Comparison of ENCODE assay signal across 8 cellular contexts in the genomic region with DNA sequence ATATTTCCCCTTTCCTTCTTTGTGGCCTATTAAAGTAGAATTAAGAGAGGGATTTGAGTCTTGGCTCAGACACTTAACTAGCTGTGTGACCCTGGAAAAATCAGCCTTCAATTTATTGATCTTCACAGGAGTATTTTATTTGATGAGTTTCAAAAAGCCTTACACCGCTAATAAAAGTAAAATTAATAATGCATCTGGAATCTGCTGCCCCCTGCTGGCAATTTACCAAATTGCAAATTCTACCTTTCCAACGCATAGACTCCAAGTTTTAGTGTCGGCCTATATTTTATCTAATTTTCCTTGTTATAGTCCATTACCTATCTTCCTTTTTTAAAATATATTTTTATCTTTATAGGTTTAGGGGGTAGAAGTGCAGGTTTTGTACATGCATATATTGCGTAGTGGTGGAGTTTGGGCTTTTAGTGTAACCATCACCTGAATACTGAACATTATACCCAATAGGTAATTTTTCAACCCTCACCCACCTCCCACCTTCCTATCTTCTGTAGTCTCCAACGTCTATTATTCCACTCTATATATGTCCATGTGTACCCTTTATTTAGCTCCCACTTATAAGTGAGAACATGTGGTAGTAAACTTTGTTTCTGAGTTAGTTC. TPM values are rescaled to one million over a fixed set of nuclear protein-coding genes. Genes with fewer than 3 reads are reported as not detected.
DNase-seq lines count a peak whose midpoint lies in the region; ATAC-seq lines count a peak whose summit lies in the region.

No MANE protein-coding gene starts in this region.

- H3K4me3 ChIP-seq in adipocyte (ENCODE audit: low read length): no peak overlapping the region

- DNase-seq in Ammon's horn (ENCODE audit: low spot score) (peak; percentile 29), SK-MEL-5 (ENCODE audit: low read depth, low spot score) (peak; percentile 57), adipocyte (ENCODE audit: low read depth) (peak; percentile 73), immature natural killer cell (peak; percentile 50 to 57 (median 52))
- DNase-seq in stimulated activated CD4-positive, alpha-beta T cell treated with anti-CD3 and anti-CD28 coated beads, Interleukin-4, amount 100 ng/mL, for 1 hour: peak; percentile 47

- no peaks in the 10 kb centered on the region for H3K9me3 ChIP-seq in adipocyte (ENCODE audit: control insufficient read depth, low read length)

- H3K4me1 ChIP-seq in adipocyte (ENCODE audit: control insufficient read depth, insufficient read depth, low read length): peaks cover 15% of the 10 kb centered on the region

- in situ Hi-C loops in SK-MEL-5 (cut with HindIII; ENCODE audit: low pct_unique_long_range_greater_than_20kb, low sequenced_read_pairs): no loop called here

- H3K36me3 ChIP-seq in adipocyte (ENCODE audit: control insufficient read depth, insufficient read depth, low read length, severe bottlenecking): peaks cover 18% of the 10 kb centered on the region

- no peak overlapping the region for H3K27ac Mint-ChIP-seq in immature natural killer cell
- H3K27ac Mint-ChIP-seq in activated T-helper 17 cell treated with anti-CD3 and anti-CD28 coated beads, Interleukin-2, amount 50 U/mL, for 72 hours: no peak overlapping the region

- peaks cover 0 to 3% (median 2%) of the 10 kb centered on the region in 3 donors for H3K27me3 Mint-ChIP-seq in immature natural killer cell (ENCODE audit: low read depth in 3 of 3)
- no peaks in the 10 kb centered on the region for H3K27me3 Mint-ChIP-seq in activated T-helper 17 cell treated with anti-CD3 and anti-CD28 coated beads, Interleukin-2, amount 50 U/mL, for 72 hours

- peaks cover 0 to 4% (median 3%) of the 10 kb centered on the region in 3 donors for H3K36me3 Mint-ChIP-seq in immature natural killer cell
- peaks cover 7% of the 10 kb centered on the region for H3K36me3 Mint-ChIP-seq in activated T-helper 17 cell treated with anti-CD3 and anti-CD28 coated beads, Interleukin-2, amount 50 U/mL, for 72 hours (ENCODE audit: low read depth)

- peak overlapping the region; percentile 28 for H3K9ac ChIP-seq in adipocyte (ENCODE audit: low read length)

- peak; percentile 36 for ATAC-seq in GM21447 (IDR thresholded peaks at IDR 0.05; ENCODE audit: unreplicated experiment)
- no peak for ATAC-seq in GM19452 (IDR thresholded peaks at IDR 0.05; ENCODE audit: unreplicated experiment)
- no peak for ATAC-seq in activated T-helper 17 cell treated with anti-CD3 and anti-CD28 coated beads, Interleukin-2, amount 50 U/mL, for 72 hours (replicated peaks)

- H3K9me3 Mint-ChIP-seq in immature natural killer cell: no peaks in the 10 kb centered on the region
- no peaks in the 10 kb centered on the region for H3K9me3 Mint-ChIP-seq in activated T-helper 17 cell treated with anti-CD3 and anti-CD28 coated beads, Interleukin-2, amount 50 U/mL, for 72 hours

- no peaks in the 10 kb centered on the region for H3K27me3 ChIP-seq in adipocyte (replicated peaks; ENCODE audit: control insufficient read depth, insufficient read depth, low read length)

- H3K4me3 Mint-ChIP-seq in immature natural killer cell: no peak overlapping the region
- H3K4me3 Mint-ChIP-seq in activated T-helper 17 cell treated with anti-CD3 and anti-CD28 coated beads, Interleukin-2, amount 50 U/mL, for 72 hours: no peak overlapping the region

- H3K4me1 Mint-ChIP-seq in immature natural killer cell: peaks cover 2 to 12% of the 10 kb centered on the region in 2 donors
- H3K4me1 Mint-ChIP-seq in activated T-helper 17 cell treated with anti-CD3 and anti-CD28 coated beads, Interleukin-2, amount 50 U/mL, for 72 hours: no peaks in the 10 kb centered on the region

RNA-seq across cellular contexts. Expression of a gene that starts 46.3 kb away (rescaled TPM):
- 21.5 and 21.6 TPM in 2 replicates for total RNA-seq in SK-MEL-5 (2014; rRNA removed; shearing (Covaris generic))
- polyA plus RNA-seq in SK-MEL-5 (2015; cell fraction: cytosol; rRNA removed): 17.2 and 22.6 TPM in 2 replicates
- 47.6 and 49.7 TPM in 2 replicates for polyA plus RNA-seq in SK-MEL-5 (2015; cell fraction: nucleus; rRNA removed)
- polyA plus RNA-seq in immature natural killer cell: 10 to 100 TPM in 1 of 3 donors, 1 to 10 TPM in 2; 5.3 to 17.8 (median 8.3) TPM
- 10 to 100 TPM; 16.3 to 20.4 TPM for total RNA-seq in activated T-helper 17 cell treated with anti-CD3 and anti-CD28 coated beads, Interleukin-2, amount 50 U/mL, for 72 hours
